Comparison of ENCODE assay signal across 1 cellular context in the genomic region with DNA sequence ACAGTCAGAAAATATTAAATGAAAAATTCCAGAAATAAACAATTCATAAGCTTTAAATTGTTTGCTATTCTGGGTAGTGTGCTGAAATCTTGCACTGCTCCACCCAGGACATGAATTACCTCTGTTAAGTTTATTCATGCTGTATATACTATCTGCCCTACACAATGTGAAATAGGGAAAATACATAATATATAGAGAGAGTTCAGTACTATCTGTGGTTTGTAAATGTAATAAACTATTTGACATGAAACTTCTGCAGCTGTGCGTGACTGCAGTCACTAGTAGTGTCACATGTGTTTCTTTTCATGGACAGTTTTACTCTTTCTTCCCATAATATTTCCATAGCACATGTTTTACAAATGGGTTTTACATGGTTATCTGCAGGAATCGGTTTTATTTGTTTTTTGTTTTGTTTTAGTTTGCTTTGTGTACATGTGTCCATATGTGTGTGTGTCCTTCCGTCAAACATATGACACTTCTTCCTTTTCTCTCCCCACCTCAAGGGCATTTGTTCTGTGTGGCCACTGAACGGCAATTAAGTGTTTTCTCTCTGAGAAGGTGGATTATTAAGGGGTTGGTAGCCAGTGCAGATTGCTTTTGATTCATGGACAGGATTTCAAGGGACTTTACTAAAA.
TF ChIP-seq lines count a peak whose summit lies in the region.

No MANE protein-coding gene starts in this region.

TF ChIP-seq in GM12878, 131 proteins besides CTCF, POLR2A, EP300 and RAD21 (continued from another document and continues in another):
- TF ChIP-seq RELB (IDR thresholded peaks at IDR 0.05; ENCODE audit: low read depth) (peak; percentile 49), WRNIP1 (IDR thresholded peaks at IDR 0.05; ENCODE audit: borderline replicate concordance, low read depth, low read length) (no peak), STAT3 (IDR thresholded peaks at IDR 0.05; ENCODE audit: low read depth, low read length) (no peak), POU2F2 (IDR thresholded peaks at IDR 0.05; ENCODE audit: borderline replicate concordance, low read depth, low read length) (no peak), CREB1 (IDR thresholded peaks at IDR 0.05; ENCODE audit: low read depth) (no peak), E2F8 (IDR thresholded peaks at IDR 0.05; ENCODE audit: low read depth, partially characterized antibody) (no peak), SUZ12 (IDR thresholded peaks at IDR 0.05; ENCODE audit: unreplicated experiment) (no peak), RAD51 (IDR thresholded peaks at IDR 0.05) (peak; percentile 32; the same call in 1 of the 2 replicates), NR2C2 (IDR thresholded peaks at IDR 0.05; ENCODE audit: borderline replicate concordance, control insufficient read depth, insufficient read length, low read depth) (no peak), ATF2 (IDR thresholded peaks at IDR 0.05; ENCODE audit: low read length) (no peak), CEBPB (IDR thresholded peaks at IDR 0.05; ENCODE audit: borderline replicate concordance in 1 of 2, low read depth in 2 of 2, low read length in 2 of 2) (no peak), JUND (IDR thresholded peaks at IDR 0.05; ENCODE audit: low read depth, low read length) (no peak), ZBTB11 (CRISPR knock-in tag; IDR thresholded peaks at IDR 0.05) (no peak), ZZZ3 (IDR thresholded peaks at IDR 0.05; ENCODE audit: control insufficient read depth, insufficient read length, low read depth) (no peak), ESRRA (IDR thresholded peaks at IDR 0.05; ENCODE audit: low read length) (no peak), NFIC (IDR thresholded peaks at IDR 0.05; ENCODE audit: low read depth, low read length) (no peak)
- TF ChIP-seq, protein P1, sequence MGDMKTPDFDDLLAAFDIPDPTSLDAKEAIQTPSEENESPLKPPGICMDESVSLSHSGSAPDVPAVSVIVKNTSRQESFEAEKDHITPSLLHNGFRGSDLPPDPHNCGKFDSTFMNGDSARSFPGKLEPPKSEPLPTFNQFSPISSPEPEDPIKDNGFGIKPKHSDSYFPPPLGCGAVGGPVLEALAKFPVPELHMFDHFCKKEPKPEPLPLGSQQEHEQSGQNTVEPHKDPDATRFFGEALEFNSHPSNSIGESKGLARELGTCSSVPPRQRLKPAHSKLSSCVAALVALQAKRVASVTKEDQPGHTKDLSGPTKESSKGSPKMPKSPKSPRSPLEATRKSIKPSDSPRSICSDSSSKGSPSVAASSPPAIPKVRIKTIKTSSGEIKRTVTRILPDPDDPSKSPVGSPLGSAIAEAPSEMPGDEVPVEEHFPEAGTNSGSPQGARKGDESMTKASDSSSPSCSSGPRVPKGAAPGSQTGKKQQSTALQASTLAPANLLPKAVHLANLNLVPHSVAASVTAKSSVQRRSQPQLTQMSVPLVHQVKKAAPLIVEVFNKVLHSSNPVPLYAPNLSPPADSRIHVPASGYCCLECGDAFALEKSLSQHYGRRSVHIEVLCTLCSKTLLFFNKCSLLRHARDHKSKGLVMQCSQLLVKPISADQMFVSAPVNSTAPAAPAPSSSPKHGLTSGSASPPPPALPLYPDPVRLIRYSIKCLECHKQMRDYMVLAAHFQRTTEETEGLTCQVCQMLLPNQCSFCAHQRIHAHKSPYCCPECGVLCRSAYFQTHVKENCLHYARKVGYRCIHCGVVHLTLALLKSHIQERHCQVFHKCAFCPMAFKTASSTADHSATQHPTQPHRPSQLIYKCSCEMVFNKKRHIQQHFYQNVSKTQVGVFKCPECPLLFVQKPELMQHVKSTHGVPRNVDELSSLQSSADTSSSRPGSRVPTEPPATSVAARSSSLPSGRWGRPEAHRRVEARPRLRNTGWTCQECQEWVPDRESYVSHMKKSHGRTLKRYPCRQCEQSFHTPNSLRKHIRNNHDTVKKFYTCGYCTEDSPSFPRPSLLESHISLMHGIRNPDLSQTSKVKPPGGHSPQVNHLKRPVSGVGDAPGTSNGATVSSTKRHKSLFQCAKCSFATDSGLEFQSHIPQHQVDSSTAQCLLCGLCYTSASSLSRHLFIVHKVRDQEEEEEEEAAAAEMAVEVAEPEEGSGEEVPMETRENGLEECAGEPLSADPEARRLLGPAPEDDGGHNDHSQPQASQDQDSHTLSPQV (IDR thresholded peaks at IDR 0.05): no peak
- TF ChIP-seq, protein P2, sequence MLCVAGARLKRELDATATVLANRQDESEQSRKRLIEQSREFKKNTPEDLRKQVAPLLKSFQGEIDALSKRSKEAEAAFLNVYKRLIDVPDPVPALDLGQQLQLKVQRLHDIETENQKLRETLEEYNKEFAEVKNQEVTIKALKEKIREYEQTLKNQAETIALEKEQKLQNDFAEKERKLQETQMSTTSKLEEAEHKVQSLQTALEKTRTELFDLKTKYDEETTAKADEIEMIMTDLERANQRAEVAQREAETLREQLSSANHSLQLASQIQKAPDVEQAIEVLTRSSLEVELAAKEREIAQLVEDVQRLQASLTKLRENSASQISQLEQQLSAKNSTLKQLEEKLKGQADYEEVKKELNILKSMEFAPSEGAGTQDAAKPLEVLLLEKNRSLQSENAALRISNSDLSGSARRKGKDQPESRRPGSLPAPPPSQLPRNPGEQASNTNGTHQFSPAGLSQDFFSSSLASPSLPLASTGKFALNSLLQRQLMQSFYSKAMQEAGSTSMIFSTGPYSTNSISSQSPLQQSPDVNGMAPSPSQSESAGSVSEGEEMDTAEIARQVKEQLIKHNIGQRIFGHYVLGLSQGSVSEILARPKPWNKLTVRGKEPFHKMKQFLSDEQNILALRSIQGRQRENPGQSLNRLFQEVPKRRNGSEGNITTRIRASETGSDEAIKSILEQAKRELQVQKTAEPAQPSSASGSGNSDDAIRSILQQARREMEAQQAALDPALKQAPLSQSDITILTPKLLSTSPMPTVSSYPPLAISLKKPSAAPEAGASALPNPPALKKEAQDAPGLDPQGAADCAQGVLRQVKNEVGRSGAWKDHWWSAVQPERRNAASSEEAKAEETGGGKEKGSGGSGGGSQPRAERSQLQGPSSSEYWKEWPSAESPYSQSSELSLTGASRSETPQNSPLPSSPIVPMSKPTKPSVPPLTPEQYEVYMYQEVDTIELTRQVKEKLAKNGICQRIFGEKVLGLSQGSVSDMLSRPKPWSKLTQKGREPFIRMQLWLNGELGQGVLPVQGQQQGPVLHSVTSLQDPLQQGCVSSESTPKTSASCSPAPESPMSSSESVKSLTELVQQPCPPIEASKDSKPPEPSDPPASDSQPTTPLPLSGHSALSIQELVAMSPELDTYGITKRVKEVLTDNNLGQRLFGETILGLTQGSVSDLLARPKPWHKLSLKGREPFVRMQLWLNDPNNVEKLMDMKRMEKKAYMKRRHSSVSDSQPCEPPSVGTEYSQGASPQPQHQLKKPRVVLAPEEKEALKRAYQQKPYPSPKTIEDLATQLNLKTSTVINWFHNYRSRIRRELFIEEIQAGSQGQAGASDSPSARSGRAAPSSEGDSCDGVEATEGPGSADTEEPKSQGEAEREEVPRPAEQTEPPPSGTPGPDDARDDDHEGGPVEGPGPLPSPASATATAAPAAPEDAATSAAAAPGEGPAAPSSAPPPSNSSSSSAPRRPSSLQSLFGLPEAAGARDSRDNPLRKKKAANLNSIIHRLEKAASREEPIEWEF (IDR thresholded peaks at IDR 0.05; ENCODE audit: insufficient replicate concordance, low read depth, low read length): no peak
- TF ChIP-seq, protein P3, sequence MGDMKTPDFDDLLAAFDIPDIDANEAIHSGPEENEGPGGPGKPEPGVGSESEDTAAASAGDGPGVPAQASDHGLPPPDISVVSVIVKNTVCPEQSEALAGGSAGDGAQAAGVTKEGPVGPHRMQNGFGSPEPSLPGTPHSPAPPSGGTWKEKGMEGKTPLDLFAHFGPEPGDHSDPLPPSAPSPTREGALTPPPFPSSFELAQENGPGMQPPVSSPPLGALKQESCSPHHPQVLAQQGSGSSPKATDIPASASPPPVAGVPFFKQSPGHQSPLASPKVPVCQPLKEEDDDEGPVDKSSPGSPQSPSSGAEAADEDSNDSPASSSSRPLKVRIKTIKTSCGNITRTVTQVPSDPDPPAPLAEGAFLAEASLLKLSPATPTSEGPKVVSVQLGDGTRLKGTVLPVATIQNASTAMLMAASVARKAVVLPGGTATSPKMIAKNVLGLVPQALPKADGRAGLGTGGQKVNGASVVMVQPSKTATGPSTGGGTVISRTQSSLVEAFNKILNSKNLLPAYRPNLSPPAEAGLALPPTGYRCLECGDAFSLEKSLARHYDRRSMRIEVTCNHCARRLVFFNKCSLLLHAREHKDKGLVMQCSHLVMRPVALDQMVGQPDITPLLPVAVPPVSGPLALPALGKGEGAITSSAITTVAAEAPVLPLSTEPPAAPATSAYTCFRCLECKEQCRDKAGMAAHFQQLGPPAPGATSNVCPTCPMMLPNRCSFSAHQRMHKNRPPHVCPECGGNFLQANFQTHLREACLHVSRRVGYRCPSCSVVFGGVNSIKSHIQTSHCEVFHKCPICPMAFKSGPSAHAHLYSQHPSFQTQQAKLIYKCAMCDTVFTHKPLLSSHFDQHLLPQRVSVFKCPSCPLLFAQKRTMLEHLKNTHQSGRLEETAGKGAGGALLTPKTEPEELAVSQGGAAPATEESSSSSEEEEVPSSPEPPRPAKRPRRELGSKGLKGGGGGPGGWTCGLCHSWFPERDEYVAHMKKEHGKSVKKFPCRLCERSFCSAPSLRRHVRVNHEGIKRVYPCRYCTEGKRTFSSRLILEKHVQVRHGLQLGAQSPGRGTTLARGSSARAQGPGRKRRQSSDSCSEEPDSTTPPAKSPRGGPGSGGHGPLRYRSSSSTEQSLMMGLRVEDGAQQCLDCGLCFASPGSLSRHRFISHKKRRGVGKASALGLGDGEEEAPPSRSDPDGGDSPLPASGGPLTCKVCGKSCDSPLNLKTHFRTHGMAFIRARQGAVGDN (IDR thresholded peaks at IDR 0.05): peak; percentile 55; the same call in 1 of the 2 replicates
- TF ChIP-seq, protein P4, sequence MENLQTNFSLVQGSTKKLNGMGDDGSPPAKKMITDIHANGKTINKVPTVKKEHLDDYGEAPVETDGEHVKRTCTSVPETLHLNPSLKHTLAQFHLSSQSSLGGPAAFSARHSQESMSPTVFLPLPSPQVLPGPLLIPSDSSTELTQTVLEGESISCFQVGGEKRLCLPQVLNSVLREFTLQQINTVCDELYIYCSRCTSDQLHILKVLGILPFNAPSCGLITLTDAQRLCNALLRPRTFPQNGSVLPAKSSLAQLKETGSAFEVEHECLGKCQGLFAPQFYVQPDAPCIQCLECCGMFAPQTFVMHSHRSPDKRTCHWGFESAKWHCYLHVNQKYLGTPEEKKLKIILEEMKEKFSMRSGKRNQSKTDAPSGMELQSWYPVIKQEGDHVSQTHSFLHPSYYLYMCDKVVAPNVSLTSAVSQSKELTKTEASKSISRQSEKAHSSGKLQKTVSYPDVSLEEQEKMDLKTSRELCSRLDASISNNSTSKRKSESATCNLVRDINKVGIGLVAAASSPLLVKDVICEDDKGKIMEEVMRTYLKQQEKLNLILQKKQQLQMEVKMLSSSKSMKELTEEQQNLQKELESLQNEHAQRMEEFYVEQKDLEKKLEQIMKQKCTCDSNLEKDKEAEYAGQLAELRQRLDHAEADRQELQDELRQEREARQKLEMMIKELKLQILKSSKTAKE (IDR thresholded peaks at IDR 0.05; ENCODE audit: low read depth, poor library complexity, severe bottlenecking): no peak
